Comparison of ENCODE assay signal across 33 cellular contexts in genomic region chr4:26792639-26793038, GRCh38.
"Had no signal": no experiment of that assay in that cellular context is flagged by ENCODE, and none has a peak within 500 bp of the region (broad histone marks: within the 10 kb centered on the region; RNA-seq: fewer than 3 reads in every experiment).

No MANE protein-coding gene starts in this region.

- H3K9me3 Mint-ChIP-seq: activated CD8-positive, alpha-beta T cell treated with anti-CD3 and anti-CD28 coated beads for 36 hours; activated naive CD4-positive, alpha-beta T cell treated with anti-CD3 and anti-CD28 coated beads for 36 hours; activated T-helper 1 cell treated with anti-CD3 and anti-CD28 coated beads, Interleukin-12 subunit alpha, Interleukin-12 subunit beta, Interleukin-2, Interleukin-4 antibody, amounts not matched to agents 30 ng/mL and 10 ng/mL and 1 ng/mL, durations not matched to agents 14 hours and 24 hours and 36 hours; endodermal cell; T-helper 2 cell treated with Interferon-gamma antibody and Interleukin-4, amounts not matched to agents 5 μg/mL and 100 μg/mL, for 36 hours had no signal

- H3K27ac ChIP-seq: adrenal gland, body of pancreas, dorsolateral prefrontal cortex, WERI-Rb-1 had no signal

- H3K27ac Mint-ChIP-seq: activated B cell treated with CpG ODN at 0.5 μM for 24 hours; activated CD8-positive, alpha-beta T cell treated with anti-CD3 and anti-CD28 coated beads for 36 hours; activated naive CD4-positive, alpha-beta T cell treated with anti-CD3 and anti-CD28 coated beads for 36 hours; activated naive CD4-positive, alpha-beta T cell treated with anti-CD3 and anti-CD28 coated beads, Interleukin-2, amount 50 U/mL, for 24 hours; activated naive CD8-positive, alpha-beta T cell treated with anti-CD3 and anti-CD28 coated beads for 36 hours; activated naive CD8-positive, alpha-beta T cell treated with anti-CD3 and anti-CD28 coated beads, Interleukin-2, amount 50 U/mL, for 24 hours; activated T-helper 1 cell treated with anti-CD3 and anti-CD28 coated beads, Interleukin-12 subunit alpha, Interleukin-12 subunit beta, Interleukin-2, Interleukin-4 antibody, amounts not matched to agents 30 ng/mL and 10 ng/mL and 1 ng/mL, durations not matched to agents 14 hours and 24 hours and 36 hours; activated T-helper 2 cell treated with anti-CD3 and anti-CD28 coated beads, Interferon-gamma antibody, Interleukin-2, Interleukin-4, amounts not matched to agents 10 μg/mL and 5 μg/mL and 100 μg/mL, durations not matched to agents 14 hours and 24 hours and 36 hours; endodermal cell; T-helper 17 cell; T-helper 2 cell treated with Interferon-gamma antibody and Interleukin-4, amounts not matched to agents 5 μg/mL and 100 μg/mL, for 36 hours had no signal

- H3K36me3 Mint-ChIP-seq: activated naive CD8-positive, alpha-beta T cell treated with anti-CD3 and anti-CD28 coated beads for 36 hours had no signal

- FAIRE-seq: colon, frontal cortex, TTC549 had no signal

- H3K4me3 Mint-ChIP-seq: activated B cell treated with CpG ODN at 0.5 μM for 24 hours; activated CD8-positive, alpha-beta T cell treated with anti-CD3 and anti-CD28 coated beads for 36 hours; activated naive CD4-positive, alpha-beta T cell treated with anti-CD3 and anti-CD28 coated beads for 36 hours; activated naive CD4-positive, alpha-beta T cell treated with anti-CD3 and anti-CD28 coated beads, Interleukin-2, amount 50 U/mL, for 24 hours; activated naive CD8-positive, alpha-beta T cell treated with anti-CD3 and anti-CD28 coated beads for 36 hours; activated naive CD8-positive, alpha-beta T cell treated with anti-CD3 and anti-CD28 coated beads, Interleukin-2, amount 50 U/mL, for 24 hours; activated T-cell treated with anti-CD3 and anti-CD28 coated beads, Interleukin-2, amount 50 U/mL, for 4 hours; activated T-helper 1 cell treated with anti-CD3 and anti-CD28 coated beads, Interleukin-12 subunit alpha, Interleukin-12 subunit beta, Interleukin-2, Interleukin-4 antibody, amounts not matched to agents 30 ng/mL and 10 ng/mL and 1 ng/mL, durations not matched to agents 14 hours and 24 hours and 36 hours; endodermal cell; T-helper 17 cell; T-helper 2 cell treated with Interferon-gamma antibody and Interleukin-4, amounts not matched to agents 5 μg/mL and 100 μg/mL, for 36 hours had no signal

- H3K4me3 ChIP-seq: adrenal gland, body of pancreas, dorsolateral prefrontal cortex had no signal

- H3K9me3 ChIP-seq: adrenal gland, body of pancreas had no signal

- H3K27me3 ChIP-seq: adrenal gland, body of pancreas, dorsolateral prefrontal cortex had no signal

- ATAC-seq: activated CD4-positive, CD25-positive, alpha-beta regulatory T cell treated with anti-CD3 and anti-CD28 coated beads, Interleukin-2, amount 50 U/mL, for 24 hours; activated CD8-positive, alpha-beta T cell treated with anti-CD3 and anti-CD28 coated beads for 36 hours; activated naive CD8-positive, alpha-beta T cell treated with anti-CD3 and anti-CD28 coated beads, Interleukin-2, amount 50 U/mL, for 24 hours; activated T-cell treated with anti-CD3 and anti-CD28 coated beads, Interleukin-2, amount 50 U/mL, for 4 hours; body of pancreas; esophagus mucosa; T-helper 17 cell had no signal

- DNase-seq: activated B cell treated with CpG ODN at 0.5 μM for 24 hours; activated CD4-positive, alpha-beta T cell treated with anti-CD3 and anti-CD28 coated beads for 48 hours; activated CD4-positive, alpha-beta T cell treated with anti-CD3 and anti-CD28 coated beads, Interleukin-2, amount 50 U/mL, for 1 hour; activated CD4-positive, alpha-beta T cell treated with anti-CD3 and anti-CD28 coated beads, Interleukin-2, amount 50 U/mL, for 48 hours; activated CD8-positive, alpha-beta memory T cell treated with anti-CD3 and anti-CD28 coated beads for 24 hours; activated CD8-positive, alpha-beta T cell treated with anti-CD3 and anti-CD28 coated beads for 36 hours; activated effector memory CD4-positive, alpha-beta T cell treated with anti-CD3 and anti-CD28 coated beads, Interleukin-2, amount 50 U/mL, for 16 hours; activated naive CD4-positive, alpha-beta T cell treated with anti-CD3 and anti-CD28 coated beads for 36 hours; activated naive CD8-positive, alpha-beta T cell treated with anti-CD3 and anti-CD28 coated beads for 36 hours; activated naive CD8-positive, alpha-beta T cell treated with anti-CD3 and anti-CD28 coated beads, Interleukin-2, amount 50 U/mL, for 24 hours; activated T-cell treated with anti-CD3 and anti-CD28 coated beads, Interleukin-2, amount 50 U/mL, for 4 hours; amygdala; aorta; body of pancreas; caudate nucleus; dorsolateral prefrontal cortex; effector memory CD4-positive, alpha-beta T cell; endodermal cell; foreskin fibroblast; head of caudate nucleus; T-helper 1 cell; T-helper 17 cell; WERI-Rb-1 had no signal

- H3K27me3 Mint-ChIP-seq: activated CD8-positive, alpha-beta T cell treated with anti-CD3 and anti-CD28 coated beads for 36 hours; activated naive CD8-positive, alpha-beta T cell treated with anti-CD3 and anti-CD28 coated beads for 36 hours; T-helper 17 cell had no signal

- H3K36me3 ChIP-seq: adrenal gland, WERI-Rb-1 had no signal
